In the genomic region with DNA sequence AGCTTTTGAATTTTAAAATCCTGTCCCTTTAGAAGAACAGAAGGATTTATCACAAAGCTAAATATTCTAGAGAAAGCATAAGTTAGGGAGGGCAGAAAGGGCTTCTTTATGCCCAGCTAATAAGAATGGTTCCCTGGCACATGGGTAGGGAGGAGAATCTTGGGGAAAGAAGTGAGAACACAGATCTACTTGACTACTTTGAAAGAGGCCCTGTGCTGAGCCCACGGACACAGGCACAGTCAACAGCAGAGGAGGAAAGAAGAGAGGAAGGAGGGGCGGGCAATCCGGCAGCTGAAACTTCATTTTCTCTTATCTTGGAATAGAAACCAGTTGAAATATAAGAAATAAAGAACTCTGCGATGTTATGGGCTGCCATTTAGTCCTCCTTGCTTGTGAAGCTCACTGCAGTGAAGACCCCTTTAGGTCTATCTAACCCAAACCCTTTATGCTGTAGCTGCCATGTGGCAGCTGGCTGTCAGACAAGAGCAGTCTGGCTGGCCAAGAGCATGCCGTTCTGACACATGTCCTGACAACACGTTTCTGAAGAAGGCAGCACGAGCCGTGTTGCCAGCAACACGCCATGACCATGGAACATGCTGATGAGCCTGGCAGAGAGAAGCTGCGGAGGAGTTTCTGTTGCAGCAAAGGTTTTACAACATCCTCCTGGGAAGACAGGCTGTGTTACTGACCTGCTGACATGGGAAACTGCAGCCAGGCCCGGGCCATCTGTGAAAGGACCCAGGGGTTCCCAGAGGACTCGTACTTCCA, we compare ENCODE assay signal across 15 cellular contexts. TPM values are rescaled to one million over a fixed set of nuclear protein-coding genes. Genes with fewer than 3 reads are reported as not detected.
A peak's percentile ranks its signal among the peaks of the same experiment; 100 is the strongest.
DNase-seq lines count a peak whose midpoint lies in the region; ATAC-seq and TF ChIP-seq lines count a peak whose summit lies in the region.
"Had no signal": no experiment of that assay in that cellular context is flagged by ENCODE, and none has a peak within 500 bp of the region (broad histone marks: within the 10 kb centered on the region; RNA-seq: fewer than 3 reads in every experiment).

No MANE protein-coding gene starts in this region.

- TF ChIP-seq POLR2A in testis (IDR thresholded peaks at IDR 0.05) = no peak

- CTCF ChIA-PET in PC-3 (lab: Charles Lee) = interaction anchor here (1.3 kb wide), 1 partner anchor 34 kb away, joined by 4 read pairs; the partner anchor contains the start of gene ABLIM3

- H3K27ac ChIP-seq in PC-3 (ENCODE audit: low read length) = peak overlapping the region; percentile 86
- peak overlapping the region; percentile 64 for H3K27ac ChIP-seq in lower lobe of right lung
- H3K27ac ChIP-seq in testis = no peak overlapping the region
- H3K27ac ChIP-seq: colonic mucosa had no signal

- H3K4me1 ChIP-seq in PC-3 (ENCODE audit: insufficient read depth, low read length) (peaks cover 47% of the 10 kb centered on the region), lower lobe of right lung (peaks cover 48% of the 10 kb centered on the region), testis (no peaks in the 10 kb centered on the region)
- H3K4me1 ChIP-seq: colonic mucosa had no signal

- H3K4me3 ChIP-seq in PC-3 (ENCODE audit: low read length) (no peak overlapping the region), lower lobe of right lung (no peak overlapping the region), testis (no peak overlapping the region)
- H3K4me3 ChIP-seq: colonic mucosa, PC-9 had no signal

- POLR2A ChIA-PET in PC-3 (lab: Charles Lee; ENCODE audit: unreplicated experiment) = no interaction called here

- H3K4me2 ChIP-seq in PC-3 (ENCODE audit: low read length) = peak overlapping the region; percentile 63
- H3K4me2 ChIP-seq: PC-9 had no signal

- DNase-seq in PC-3 (no peak), fibroblast of gingiva (ENCODE audit: low read depth) (peak; percentile 11), lower lobe of right lung (peak; percentile 49), testis (peak; percentile 19), NCI-H748 (lab: John Stamatoyannopoulos, UW; ENCODE audit: unreplicated experiment) (no peak), activated gamma-delta T cell treated with Interleukin-2 at 50 U/mL for 16 hours (no peak), DMS114 treated with DMSO at 0.1 percent for 48 hours (lab: John Stamatoyannopoulos, UW; ENCODE audit: unreplicated experiment) (no peak), activated gamma-delta T cell (lab: John Stamatoyannopoulos, UW) (no peak)
- DNase-seq: activated CD8-positive, alpha-beta T cell treated with anti-CD3 and anti-CD28 coated beads for 36 hours; activated naive CD4-positive, alpha-beta T cell treated with anti-CD3 and anti-CD28 coated beads for 36 hours; CD4-positive, alpha-beta memory T cell; colonic mucosa; PC-9; stimulated activated CD4-positive, alpha-beta T cell treated with anti-CD3 and anti-CD28 coated beads, Interleukin-4, amount 100 ng/mL, for 4 hours; stimulated activated naive CD8-positive, alpha-beta T cell treated with anti-CD3 and anti-CD28 coated beads, Interleukin-15, amount 100 ng/mL, for 72 hours had no signal

- TF ChIP-seq CTCF in PC-3 (conservative IDR thresholded peaks at IDR 0.05; ENCODE audit: low read depth, low read length) = no peak
- no peak for TF ChIP-seq CTCF in lower lobe of right lung (IDR thresholded peaks at IDR 0.05)
- no peak for TF ChIP-seq CTCF in testis (IDR thresholded peaks at IDR 0.05)

- 50 to 64% methylated on average over 11 to 12 of the region's 12 CpGs for WGBS in testis, 2 donors

- BruUV-seq in PC-3 (replicated peaks; lab: Mats Ljungman, UMichigan) = no TSS peak

- no peak overlapping the region for H2AFZ ChIP-seq in PC-3 (ENCODE audit: low read length)
- H2AFZ ChIP-seq: PC-9 had no signal

- H3K79me2 ChIP-seq in PC-3 (ENCODE audit: low read length) = peaks cover 12% of the 10 kb centered on the region

- H3F3A ChIP-seq in PC-3 (ENCODE audit: low read length, unreplicated experiment) = no peaks in the 10 kb centered on the region

- no peaks in the 10 kb centered on the region for H3K36me3 ChIP-seq in PC-3 (ENCODE audit: low read depth, low read length)
- H3K36me3 ChIP-seq in lower lobe of right lung = no peaks in the 10 kb centered on the region
- H3K36me3 ChIP-seq in testis (ENCODE audit: low read depth, missing control alignments) = no peaks in the 10 kb centered on the region
- H3K36me3 ChIP-seq: colonic mucosa had no signal

- no peaks in the 10 kb centered on the region for H3K9me3 ChIP-seq in PC-3 (ENCODE audit: low read length)
- H3K9me3 ChIP-seq in lower lobe of right lung = no peaks in the 10 kb centered on the region
- H3K9me3 ChIP-seq in testis = no peaks in the 10 kb centered on the region
- H3K9me3 ChIP-seq: colonic mucosa had no signal

- no peaks in the 10 kb centered on the region for H4K20me1 ChIP-seq in PC-3 (ENCODE audit: low read length)

- H3K27me3 ChIP-seq in PC-3 (ENCODE audit: low read length) = no peaks in the 10 kb centered on the region
- H3K27me3 ChIP-seq in lower lobe of right lung (ENCODE audit: low read depth) = no peaks in the 10 kb centered on the region
- no peaks in the 10 kb centered on the region for H3K27me3 ChIP-seq in testis
- H3K27me3 ChIP-seq: colonic mucosa had no signal

- intact Hi-C loops in PC-3 (cut with micrococcal nuclease) (no loop called here), lower lobe of right lung (cut with DNase I) (no loop called here), testis (cut with DNase I; ENCODE audit: low total_unique reads) (no loop called here)

- ATAC-seq in PC-3 (no peak), lower lobe of right lung (peak; percentile 37 to 43)
- ATAC-seq: activated CD8-positive, alpha-beta T cell treated with anti-CD3 and anti-CD28 coated beads for 36 hours; stimulated activated naive CD8-positive, alpha-beta T cell treated with anti-CD3 and anti-CD28 coated beads, Interleukin-15, amount 100 ng/mL, for 72 hours had no signal

- H3K9me2 ChIP-seq in PC-3 (replicated peaks; ENCODE audit: low read length) = no peaks in the 10 kb centered on the region

- H3K9ac ChIP-seq in PC-3 (ENCODE audit: low read length) = peak overlapping the region; percentile 67

RNA-seq across cellular contexts. Expression of gene ABLIM3, which starts 34.2 kb away (rescaled TPM):
- total RNA-seq in PC-3 (2014; rRNA removed) (43.6 and 48.0 TPM in 2 replicates), lower lobe of right lung (26.7 TPM), testis (1 to 10 TPM; 5.6 to 7.6 TPM)
- 8.9 TPM for polyA plus RNA-seq in testis (ENCODE audit: insufficient read depth, low read depth, low replicate concordance)
- total RNA-seq: activated CD8-positive, alpha-beta T cell treated with anti-CD3 and anti-CD28 coated beads for 36 hours; activated naive CD4-positive, alpha-beta T cell treated with anti-CD3 and anti-CD28 coated beads for 36 hours; CD4-positive, alpha-beta memory T cell had no signal
- polyA plus RNA-seq: CD4-positive, alpha-beta memory T cell had no signal

Comparison
In these comparisons a context has a peak if more than half of its experiments do, and no peak if none do; other contexts are left out.
1. DNase-seq: peak in fibroblast of gingiva (single experiment), lower lobe of right lung (single experiment) and testis (single experiment); none in PC-3 (single experiment), NCI-H748 (single experiment), activated gamma-delta T cell treated with Interleukin-2 at 50 U/mL for 16 hours (single experiment), DMS114 treated with DMSO at 0.1 percent for 48 hours (single experiment) and activated gamma-delta T cell (single experiment).
2. H3K27ac ChIP-seq: peak in PC-3 (single experiment) and lower lobe of right lung (single experiment); none in testis (0 of 2).